1 cellular context compared by ENCODE assay signal in the genomic region with DNA sequence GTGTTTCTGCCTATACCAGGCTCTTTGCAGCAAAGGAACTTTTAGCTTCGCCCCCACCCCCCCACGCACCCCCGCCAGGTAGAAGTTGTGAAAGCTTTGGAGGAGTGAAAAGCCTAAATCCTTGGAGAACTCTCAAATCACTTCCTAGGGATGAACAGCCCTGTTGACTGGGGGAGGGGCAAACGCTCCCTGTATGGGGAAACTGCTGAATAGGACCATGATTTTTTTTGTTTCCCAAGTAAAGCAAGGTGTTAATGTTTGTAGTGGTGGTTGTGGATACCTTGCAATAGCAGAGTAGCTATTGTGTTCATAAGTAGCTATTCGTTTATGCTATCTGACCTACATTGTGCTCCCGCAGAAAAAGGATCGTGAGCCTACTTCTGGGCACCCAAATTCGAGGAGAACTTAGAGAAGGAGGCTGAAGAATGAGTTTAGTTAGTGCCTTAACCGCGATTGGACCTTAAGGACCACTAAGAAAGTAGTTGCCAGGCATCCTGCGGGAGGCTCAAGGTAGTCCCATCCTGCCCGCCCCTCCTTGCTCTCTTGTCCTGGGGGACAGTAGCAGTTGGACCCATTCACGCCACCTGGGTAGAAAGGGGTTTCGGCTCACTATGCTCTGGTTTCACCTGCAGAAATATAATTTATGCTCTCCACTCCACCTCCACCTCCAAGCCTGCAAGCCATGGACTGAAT.
TF ChIP-seq lines count a peak whose summit lies in the region.

No MANE protein-coding gene starts in this region.

TF ChIP-seq in GM23338, 12 proteins besides CTCF, POLR2A, EP300 and RAD21 (continued from another document):
- TF ChIP-seq, protein P1, sequence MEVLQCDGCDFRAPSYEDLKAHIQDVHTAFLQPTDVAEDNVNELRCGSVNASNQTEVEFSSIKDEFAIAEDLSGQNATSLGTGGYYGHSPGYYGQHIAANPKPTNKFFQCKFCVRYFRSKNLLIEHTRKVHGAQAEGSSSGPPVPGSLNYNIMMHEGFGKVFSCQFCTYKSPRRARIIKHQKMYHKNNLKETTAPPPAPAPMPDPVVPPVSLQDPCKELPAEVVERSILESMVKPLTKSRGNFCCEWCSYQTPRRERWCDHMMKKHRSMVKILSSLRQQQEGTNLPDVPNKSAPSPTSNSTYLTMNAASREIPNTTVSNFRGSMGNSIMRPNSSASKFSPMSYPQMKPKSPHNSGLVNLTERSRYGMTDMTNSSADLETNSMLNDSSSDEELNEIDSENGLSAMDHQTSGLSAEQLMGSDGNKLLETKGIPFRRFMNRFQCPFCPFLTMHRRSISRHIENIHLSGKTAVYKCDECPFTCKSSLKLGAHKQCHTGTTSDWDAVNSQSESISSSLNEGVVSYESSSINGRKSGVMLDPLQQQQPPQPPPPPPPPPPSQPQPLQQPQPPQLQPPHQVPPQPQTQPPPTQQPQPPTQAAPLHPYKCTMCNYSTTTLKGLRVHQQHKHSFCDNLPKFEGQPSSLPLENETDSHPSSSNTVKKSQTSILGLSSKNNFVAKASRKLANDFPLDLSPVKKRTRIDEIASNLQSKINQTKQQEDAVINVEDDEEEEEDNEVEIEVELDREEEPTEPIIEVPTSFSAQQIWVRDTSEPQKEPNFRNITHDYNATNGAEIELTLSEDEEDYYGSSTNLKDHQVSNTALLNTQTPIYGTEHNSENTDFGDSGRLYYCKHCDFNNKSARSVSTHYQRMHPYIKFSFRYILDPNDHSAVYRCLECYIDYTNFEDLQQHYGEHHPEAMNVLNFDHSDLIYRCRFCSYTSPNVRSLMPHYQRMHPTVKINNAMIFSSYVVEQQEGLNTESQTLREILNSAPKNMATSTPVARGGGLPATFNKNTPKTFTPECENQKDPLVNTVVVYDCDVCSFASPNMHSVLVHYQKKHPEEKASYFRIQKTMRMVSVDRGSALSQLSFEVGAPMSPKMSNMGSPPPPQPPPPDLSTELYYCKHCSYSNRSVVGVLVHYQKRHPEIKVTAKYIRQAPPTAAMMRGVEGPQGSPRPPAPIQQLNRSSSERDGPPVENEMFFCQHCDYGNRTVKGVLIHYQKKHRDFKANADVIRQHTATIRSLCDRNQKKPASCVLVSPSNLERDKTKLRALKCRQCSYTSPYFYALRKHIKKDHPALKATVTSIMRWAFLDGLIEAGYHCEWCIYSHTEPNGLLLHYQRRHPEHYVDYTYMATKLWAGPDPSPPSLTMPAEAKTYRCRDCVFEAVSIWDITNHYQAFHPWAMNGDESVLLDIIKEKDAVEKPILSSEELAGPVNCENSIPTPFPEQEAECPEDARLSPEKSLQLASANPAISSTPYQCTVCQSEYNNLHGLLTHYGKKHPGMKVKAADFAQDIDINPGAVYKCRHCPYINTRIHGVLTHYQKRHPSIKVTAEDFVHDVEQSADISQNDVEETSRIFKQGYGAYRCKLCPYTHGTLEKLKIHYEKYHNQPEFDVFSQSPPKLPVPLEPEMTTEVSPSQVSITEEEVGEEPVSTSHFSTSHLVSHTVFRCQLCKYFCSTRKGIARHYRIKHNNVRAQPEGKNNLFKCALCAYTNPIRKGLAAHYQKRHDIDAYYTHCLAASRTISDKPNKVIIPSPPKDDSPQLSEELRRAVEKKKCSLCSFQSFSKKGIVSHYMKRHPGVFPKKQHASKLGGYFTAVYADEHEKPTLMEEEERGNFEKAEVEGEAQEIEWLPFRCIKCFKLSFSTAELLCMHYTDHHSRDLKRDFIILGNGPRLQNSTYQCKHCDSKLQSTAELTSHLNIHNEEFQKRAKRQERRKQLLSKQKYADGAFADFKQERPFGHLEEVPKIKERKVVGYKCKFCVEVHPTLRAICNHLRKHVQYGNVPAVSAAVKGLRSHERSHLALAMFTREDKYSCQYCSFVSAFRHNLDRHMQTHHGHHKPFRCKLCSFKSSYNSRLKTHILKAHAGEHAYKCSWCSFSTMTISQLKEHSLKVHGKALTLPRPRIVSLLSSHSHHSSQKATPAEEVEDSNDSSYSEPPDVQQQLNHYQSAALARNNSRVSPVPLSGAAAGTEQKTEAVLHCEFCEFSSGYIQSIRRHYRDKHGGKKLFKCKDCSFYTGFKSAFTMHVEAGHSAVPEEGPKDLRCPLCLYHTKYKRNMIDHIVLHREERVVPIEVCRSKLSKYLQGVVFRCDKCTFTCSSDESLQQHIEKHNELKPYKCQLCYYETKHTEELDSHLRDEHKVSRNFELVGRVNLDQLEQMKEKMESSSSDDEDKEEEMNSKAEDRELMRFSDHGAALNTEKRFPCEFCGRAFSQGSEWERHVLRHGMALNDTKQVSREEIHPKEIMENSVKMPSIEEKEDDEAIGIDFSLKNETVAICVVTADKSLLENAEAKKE (CRISPR knock-in tag; IDR thresholded peaks at IDR 0.05): no peak
- TF ChIP-seq EZH2phosphoT487 (IDR thresholded peaks at IDR 0.05; ENCODE audit: unreplicated experiment) (no peak), JUNB (IDR thresholded peaks at IDR 0.05; ENCODE audit: unreplicated experiment) (no peak), NANOG (IDR thresholded peaks at IDR 0.05; ENCODE audit: borderline replicate concordance) (no peak), ZNF331 (CRISPR knock-in tag; IDR thresholded peaks at IDR 0.05; ENCODE audit: low read depth) (no peak), EZH2 (IDR thresholded peaks at IDR 0.05; ENCODE audit: low read depth, unreplicated experiment) (no peak), CREB1 (CRISPR knock-in tag; IDR thresholded peaks at IDR 0.05; ENCODE audit: low read depth) (no peak)
- TF ChIP-seq, protein P2, sequence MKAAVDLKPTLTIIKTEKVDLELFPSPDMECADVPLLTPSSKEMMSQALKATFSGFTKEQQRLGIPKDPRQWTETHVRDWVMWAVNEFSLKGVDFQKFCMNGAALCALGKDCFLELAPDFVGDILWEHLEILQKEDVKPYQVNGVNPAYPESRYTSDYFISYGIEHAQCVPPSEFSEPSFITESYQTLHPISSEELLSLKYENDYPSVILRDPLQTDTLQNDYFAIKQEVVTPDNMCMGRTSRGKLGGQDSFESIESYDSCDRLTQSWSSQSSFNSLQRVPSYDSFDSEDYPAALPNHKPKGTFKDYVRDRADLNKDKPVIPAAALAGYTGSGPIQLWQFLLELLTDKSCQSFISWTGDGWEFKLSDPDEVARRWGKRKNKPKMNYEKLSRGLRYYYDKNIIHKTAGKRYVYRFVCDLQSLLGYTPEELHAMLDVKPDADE (IDR thresholded peaks at IDR 0.05): no peak
